Comparison of ENCODE assay signal across 19 cellular contexts in genomic region chr1:196912283-196912682, GRCh38. TPM values are rescaled to one million over a fixed set of nuclear protein-coding genes. Genes with fewer than 3 reads are reported as not detected.
"Had no signal": no experiment of that assay in that cellular context is flagged by ENCODE, and none has a peak within 500 bp of the region (broad histone marks: within the 10 kb centered on the region; RNA-seq: fewer than 3 reads in every experiment).

No MANE protein-coding gene starts in this region.

RNA-seq across cellular contexts. Expression of gene CFHR4, which starts 24.4 kb away (rescaled TPM):
- total RNA-seq: natural killer cell, omental fat pad, osteocyte, posterior vena cava, prostate gland, pulmonary artery endothelial cell, right atrium auricular region, sciatic nerve, smooth muscle cell, suprapubic skin, transverse colon, upper lobe of right lung, urinary bladder had no signal
- polyA plus RNA-seq: neural cell, pancreas, smooth muscle cell, spleen had no signal

RNA-seq across cellular contexts. Expression of gene CFHR2, which starts 31.3 kb away (rescaled TPM):
- total RNA-seq: natural killer cell, omental fat pad, osteocyte, posterior vena cava, prostate gland, pulmonary artery endothelial cell, right atrium auricular region, sciatic nerve, smooth muscle cell, spleen, testis, transverse colon, upper lobe of right lung, urinary bladder, uterus had no signal
- polyA plus RNA-seq: neural cell, pancreas, smooth muscle cell, spleen, thymus had no signal
